2 cellular contexts compared by ENCODE assay signal in the genomic region with DNA sequence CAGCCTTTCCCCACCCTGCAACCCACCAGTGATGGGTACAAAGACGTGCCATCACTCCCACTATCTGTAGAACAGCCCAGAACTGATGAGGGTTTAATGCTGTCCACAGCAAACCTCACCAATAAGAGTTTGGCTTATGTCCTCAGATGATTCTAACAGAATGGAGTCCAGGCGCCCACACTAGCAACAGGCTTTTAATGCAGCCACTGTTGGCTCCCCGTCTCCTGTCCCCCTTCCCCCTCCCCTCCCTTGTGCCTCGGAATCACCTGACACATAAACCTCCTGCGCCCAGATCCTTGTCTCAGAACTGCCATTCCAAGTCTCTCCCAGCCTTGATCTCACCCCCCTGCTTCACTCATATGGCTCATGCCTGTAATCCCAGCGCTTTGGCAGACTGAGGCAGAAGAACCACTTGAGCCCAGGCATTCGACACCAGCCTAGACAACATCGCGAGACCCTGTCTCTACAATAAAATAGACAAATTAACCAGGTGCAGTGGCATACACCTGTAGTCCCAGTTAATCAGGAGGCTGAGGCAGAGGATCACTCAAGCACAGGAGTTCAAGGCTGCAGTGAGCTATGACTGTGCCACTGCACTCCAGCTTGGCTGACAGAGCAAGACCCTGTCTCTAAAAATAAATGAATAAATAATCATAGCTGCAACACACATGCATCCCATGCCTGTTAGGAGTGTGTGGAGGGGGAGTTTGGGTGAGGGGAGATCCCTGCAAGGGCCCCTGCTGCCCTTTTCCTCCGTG.
TF ChIP-seq lines count a peak whose summit lies in the region.

No MANE protein-coding gene starts in this region.

TF ChIP-seq in A549, 52 proteins besides CTCF, POLR2A, EP300 and RAD21:
- TF ChIP-seq, protein P1, sequence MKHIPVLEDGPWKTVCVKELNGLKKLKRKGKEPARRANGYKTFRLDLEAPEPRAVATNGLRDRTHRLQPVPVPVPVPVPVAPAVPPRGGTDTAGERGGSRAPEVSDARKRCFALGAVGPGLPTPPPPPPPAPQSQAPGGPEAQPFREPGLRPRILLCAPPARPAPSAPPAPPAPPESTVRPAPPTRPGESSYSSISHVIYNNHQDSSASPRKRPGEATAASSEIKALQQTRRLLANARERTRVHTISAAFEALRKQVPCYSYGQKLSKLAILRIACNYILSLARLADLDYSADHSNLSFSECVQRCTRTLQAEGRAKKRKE (CRISPR knock-in tag; IDR thresholded peaks at IDR 0.05; ENCODE audit: low read depth), result no peak
- TF ChIP-seq JUN (IDR thresholded peaks at IDR 0.05) (no peak), FOXS1 (CRISPR knock-in tag; IDR thresholded peaks at IDR 0.05) (no peak), FOSL2 (IDR thresholded peaks at IDR 0.05) (no peak), FOSL2 (CRISPR knock-in tag; IDR thresholded peaks at IDR 0.05) (no peak), ZNF302 (CRISPR knock-in tag; IDR thresholded peaks at IDR 0.05) (no peak), ZFP36 (IDR thresholded peaks at IDR 0.05; ENCODE audit: borderline replicate concordance, partially characterized antibody) (no peak), FOSB (CRISPR knock-in tag; IDR thresholded peaks at IDR 0.05) (no peak), KDM5A (IDR thresholded peaks at IDR 0.05) (no peak), HOXB5 (CRISPR knock-in tag; IDR thresholded peaks at IDR 0.05) (no peak), HOXB13 (CRISPR knock-in tag; IDR thresholded peaks at IDR 0.05; ENCODE audit: low read depth) (no peak), ZC3H11A (IDR thresholded peaks at IDR 0.05) (no peak), NFE2L2 (conservative IDR thresholded peaks at IDR 0.05; ENCODE audit: low read length) (no peak), POLR2AphosphoS2 (conservative IDR thresholded peaks at IDR 0.05; ENCODE audit: low read length) (no peak), ESRRA (IDR thresholded peaks at IDR 0.05; ENCODE audit: borderline replicate concordance, low read length) (no peak), SREBF2 (IDR thresholded peaks at IDR 0.05) (no peak), RARB (CRISPR knock-in tag; IDR thresholded peaks at IDR 0.05) (no peak)
- TF ChIP-seq, protein P2, sequence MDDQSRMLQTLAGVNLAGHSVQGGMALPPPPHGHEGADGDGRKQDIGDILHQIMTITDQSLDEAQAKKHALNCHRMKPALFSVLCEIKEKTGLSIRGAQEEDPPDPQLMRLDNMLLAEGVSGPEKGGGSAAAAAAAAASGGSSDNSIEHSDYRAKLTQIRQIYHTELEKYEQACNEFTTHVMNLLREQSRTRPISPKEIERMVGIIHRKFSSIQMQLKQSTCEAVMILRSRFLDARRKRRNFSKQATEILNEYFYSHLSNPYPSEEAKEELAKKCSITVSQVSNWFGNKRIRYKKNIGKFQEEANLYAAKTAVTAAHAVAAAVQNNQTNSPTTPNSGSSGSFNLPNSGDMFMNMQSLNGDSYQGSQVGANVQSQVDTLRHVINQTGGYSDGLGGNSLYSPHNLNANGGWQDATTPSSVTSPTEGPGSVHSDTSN (IDR thresholded peaks at IDR 0.05), result no peak
- TF ChIP-seq, protein P3, sequence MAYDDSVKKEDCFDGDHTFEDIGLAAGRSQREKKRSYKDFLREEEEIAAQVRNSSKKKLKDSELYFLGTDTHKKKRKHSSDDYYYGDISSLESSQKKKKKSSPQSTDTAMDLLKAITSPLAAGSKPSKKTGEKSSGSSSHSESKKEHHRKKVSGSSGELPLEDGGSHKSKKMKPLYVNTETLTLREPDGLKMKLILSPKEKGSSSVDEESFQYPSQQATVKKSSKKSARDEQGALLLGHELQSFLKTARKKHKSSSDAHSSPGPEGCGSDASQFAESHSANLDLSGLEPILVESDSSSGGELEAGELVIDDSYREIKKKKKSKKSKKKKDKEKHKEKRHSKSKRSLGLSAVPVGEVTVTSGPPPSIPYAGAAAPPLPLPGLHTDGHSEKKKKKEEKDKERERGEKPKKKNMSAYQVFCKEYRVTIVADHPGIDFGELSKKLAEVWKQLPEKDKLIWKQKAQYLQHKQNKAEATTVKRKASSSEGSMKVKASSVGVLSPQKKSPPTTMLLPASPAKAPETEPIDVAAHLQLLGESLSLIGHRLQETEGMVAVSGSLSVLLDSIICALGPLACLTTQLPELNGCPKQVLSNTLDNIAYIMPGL (CRISPR knock-in tag; IDR thresholded peaks at IDR 0.05; ENCODE audit: borderline replicate concordance), result no peak

TF ChIP-seq in H1, 55 proteins besides CTCF, POLR2A, EP300 and RAD21 (continued from another document):
- TF ChIP-seq, protein P4, sequence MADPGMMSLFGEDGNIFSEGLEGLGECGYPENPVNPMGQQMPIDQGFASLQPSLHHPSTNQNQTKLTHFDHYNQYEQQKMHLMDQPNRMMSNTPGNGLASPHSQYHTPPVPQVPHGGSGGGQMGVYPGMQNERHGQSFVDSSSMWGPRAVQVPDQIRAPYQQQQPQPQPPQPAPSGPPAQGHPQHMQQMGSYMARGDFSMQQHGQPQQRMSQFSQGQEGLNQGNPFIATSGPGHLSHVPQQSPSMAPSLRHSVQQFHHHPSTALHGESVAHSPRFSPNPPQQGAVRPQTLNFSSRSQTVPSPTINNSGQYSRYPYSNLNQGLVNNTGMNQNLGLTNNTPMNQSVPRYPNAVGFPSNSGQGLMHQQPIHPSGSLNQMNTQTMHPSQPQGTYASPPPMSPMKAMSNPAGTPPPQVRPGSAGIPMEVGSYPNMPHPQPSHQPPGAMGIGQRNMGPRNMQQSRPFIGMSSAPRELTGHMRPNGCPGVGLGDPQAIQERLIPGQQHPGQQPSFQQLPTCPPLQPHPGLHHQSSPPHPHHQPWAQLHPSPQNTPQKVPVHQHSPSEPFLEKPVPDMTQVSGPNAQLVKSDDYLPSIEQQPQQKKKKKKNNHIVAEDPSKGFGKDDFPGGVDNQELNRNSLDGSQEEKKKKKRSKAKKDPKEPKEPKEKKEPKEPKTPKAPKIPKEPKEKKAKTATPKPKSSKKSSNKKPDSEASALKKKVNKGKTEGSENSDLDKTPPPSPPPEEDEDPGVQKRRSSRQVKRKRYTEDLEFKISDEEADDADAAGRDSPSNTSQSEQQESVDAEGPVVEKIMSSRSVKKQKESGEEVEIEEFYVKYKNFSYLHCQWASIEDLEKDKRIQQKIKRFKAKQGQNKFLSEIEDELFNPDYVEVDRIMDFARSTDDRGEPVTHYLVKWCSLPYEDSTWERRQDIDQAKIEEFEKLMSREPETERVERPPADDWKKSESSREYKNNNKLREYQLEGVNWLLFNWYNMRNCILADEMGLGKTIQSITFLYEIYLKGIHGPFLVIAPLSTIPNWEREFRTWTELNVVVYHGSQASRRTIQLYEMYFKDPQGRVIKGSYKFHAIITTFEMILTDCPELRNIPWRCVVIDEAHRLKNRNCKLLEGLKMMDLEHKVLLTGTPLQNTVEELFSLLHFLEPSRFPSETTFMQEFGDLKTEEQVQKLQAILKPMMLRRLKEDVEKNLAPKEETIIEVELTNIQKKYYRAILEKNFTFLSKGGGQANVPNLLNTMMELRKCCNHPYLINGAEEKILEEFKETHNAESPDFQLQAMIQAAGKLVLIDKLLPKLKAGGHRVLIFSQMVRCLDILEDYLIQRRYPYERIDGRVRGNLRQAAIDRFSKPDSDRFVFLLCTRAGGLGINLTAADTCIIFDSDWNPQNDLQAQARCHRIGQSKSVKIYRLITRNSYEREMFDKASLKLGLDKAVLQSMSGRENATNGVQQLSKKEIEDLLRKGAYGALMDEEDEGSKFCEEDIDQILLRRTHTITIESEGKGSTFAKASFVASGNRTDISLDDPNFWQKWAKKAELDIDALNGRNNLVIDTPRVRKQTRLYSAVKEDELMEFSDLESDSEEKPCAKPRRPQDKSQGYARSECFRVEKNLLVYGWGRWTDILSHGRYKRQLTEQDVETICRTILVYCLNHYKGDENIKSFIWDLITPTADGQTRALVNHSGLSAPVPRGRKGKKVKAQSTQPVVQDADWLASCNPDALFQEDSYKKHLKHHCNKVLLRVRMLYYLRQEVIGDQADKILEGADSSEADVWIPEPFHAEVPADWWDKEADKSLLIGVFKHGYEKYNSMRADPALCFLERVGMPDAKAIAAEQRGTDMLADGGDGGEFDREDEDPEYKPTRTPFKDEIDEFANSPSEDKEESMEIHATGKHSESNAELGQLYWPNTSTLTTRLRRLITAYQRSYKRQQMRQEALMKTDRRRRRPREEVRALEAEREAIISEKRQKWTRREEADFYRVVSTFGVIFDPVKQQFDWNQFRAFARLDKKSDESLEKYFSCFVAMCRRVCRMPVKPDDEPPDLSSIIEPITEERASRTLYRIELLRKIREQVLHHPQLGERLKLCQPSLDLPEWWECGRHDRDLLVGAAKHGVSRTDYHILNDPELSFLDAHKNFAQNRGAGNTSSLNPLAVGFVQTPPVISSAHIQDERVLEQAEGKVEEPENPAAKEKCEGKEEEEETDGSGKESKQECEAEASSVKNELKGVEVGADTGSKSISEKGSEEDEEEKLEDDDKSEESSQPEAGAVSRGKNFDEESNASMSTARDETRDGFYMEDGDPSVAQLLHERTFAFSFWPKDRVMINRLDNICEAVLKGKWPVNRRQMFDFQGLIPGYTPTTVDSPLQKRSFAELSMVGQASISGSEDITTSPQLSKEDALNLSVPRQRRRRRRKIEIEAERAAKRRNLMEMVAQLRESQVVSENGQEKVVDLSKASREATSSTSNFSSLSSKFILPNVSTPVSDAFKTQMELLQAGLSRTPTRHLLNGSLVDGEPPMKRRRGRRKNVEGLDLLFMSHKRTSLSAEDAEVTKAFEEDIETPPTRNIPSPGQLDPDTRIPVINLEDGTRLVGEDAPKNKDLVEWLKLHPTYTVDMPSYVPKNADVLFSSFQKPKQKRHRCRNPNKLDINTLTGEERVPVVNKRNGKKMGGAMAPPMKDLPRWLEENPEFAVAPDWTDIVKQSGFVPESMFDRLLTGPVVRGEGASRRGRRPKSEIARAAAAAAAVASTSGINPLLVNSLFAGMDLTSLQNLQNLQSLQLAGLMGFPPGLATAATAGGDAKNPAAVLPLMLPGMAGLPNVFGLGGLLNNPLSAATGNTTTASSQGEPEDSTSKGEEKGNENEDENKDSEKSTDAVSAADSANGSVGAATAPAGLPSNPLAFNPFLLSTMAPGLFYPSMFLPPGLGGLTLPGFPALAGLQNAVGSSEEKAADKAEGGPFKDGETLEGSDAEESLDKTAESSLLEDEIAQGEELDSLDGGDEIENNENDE (IDR thresholded peaks at IDR 0.05; ENCODE audit: insufficient replicate concordance, low read length), result no peak
- no peak for TF ChIP-seq SIX5 (IDR thresholded peaks at IDR 0.05; ENCODE audit: low read depth, low read length)
- no peak for TF ChIP-seq SAP30 (IDR thresholded peaks at IDR 0.05; ENCODE audit: insufficient read depth, insufficient replicate concordance, low read length)
- TF ChIP-seq PHF8 (conservative IDR thresholded peaks at IDR 0.05; ENCODE audit: low read depth, low read length), result no peak
- no peak for TF ChIP-seq EZH2 (IDR thresholded peaks at IDR 0.05; ENCODE audit: low read depth, low read length, severe bottlenecking)
- no peak for TF ChIP-seq RFX5 (IDR thresholded peaks at IDR 0.05; ENCODE audit: borderline replicate concordance, low read depth, low read length)
- no peak for TF ChIP-seq TAF7 (optimal IDR thresholded peaks at IDR 0.05; ENCODE audit: borderline replicate concordance, low read depth, low read length)
- TF ChIP-seq POU5F1 (IDR thresholded peaks at IDR 0.05; ENCODE audit: low read depth, low read length), result no peak
- no peak for TF ChIP-seq KDM5A (IDR thresholded peaks at IDR 0.05; ENCODE audit: low read length)
- no peak for TF ChIP-seq ASH2L (IDR thresholded peaks at IDR 0.05; ENCODE audit: low read length)
- TF ChIP-seq ZNF274 (IDR thresholded peaks at IDR 0.05; ENCODE audit: borderline replicate concordance, extremely low read depth, low read length), result no peak
